1 cellular context compared by ENCODE assay signal in the genomic region with DNA sequence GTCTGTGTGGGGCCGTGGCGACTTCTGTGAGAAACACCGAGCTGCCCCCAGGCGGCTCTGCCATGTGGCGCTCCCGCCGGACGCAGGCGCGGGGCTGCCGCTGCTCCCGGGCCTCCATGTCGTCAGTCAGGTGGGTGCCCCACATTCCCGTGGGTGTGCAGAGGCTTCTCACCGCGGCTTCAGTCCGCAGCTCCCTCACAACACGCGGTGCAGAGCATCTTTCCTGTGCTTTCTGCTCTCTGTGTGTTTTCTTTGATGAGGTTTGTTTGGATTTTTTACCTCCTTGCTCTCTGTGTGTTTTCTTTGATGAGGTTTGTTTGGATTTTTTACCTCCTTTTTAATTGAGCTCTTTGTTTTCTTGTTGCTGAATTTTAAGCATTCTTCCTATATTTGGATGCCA.
TF ChIP-seq lines count a peak whose summit lies in the region.

No MANE protein-coding gene starts in this region.

TF ChIP-seq in K562, 482 proteins besides CTCF, POLR2A, EP300 and RAD21 (continued from another document):
- TF ChIP-seq, protein P1, sequence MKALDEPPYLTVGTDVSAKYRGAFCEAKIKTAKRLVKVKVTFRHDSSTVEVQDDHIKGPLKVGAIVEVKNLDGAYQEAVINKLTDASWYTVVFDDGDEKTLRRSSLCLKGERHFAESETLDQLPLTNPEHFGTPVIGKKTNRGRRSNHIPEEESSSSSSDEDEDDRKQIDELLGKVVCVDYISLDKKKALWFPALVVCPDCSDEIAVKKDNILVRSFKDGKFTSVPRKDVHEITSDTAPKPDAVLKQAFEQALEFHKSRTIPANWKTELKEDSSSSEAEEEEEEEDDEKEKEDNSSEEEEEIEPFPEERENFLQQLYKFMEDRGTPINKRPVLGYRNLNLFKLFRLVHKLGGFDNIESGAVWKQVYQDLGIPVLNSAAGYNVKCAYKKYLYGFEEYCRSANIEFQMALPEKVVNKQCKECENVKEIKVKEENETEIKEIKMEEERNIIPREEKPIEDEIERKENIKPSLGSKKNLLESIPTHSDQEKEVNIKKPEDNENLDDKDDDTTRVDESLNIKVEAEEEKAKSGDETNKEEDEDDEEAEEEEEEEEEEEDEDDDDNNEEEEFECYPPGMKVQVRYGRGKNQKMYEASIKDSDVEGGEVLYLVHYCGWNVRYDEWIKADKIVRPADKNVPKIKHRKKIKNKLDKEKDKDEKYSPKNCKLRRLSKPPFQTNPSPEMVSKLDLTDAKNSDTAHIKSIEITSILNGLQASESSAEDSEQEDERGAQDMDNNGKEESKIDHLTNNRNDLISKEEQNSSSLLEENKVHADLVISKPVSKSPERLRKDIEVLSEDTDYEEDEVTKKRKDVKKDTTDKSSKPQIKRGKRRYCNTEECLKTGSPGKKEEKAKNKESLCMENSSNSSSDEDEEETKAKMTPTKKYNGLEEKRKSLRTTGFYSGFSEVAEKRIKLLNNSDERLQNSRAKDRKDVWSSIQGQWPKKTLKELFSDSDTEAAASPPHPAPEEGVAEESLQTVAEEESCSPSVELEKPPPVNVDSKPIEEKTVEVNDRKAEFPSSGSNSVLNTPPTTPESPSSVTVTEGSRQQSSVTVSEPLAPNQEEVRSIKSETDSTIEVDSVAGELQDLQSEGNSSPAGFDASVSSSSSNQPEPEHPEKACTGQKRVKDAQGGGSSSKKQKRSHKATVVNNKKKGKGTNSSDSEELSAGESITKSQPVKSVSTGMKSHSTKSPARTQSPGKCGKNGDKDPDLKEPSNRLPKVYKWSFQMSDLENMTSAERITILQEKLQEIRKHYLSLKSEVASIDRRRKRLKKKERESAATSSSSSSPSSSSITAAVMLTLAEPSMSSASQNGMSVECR (CRISPR knock-in tag; IDR thresholded peaks at IDR 0.05): no peak
